Comparison of ENCODE assay signal across 17 cellular contexts in genomic region chr13:40648841-40649240, GRCh38. TPM values are rescaled to one million over a fixed set of nuclear protein-coding genes. Genes with fewer than 3 reads are reported as not detected.
A peak's percentile ranks its signal among the peaks of the same experiment; 100 is the strongest.
DNase-seq lines count a peak whose midpoint lies in the region; ATAC-seq and TF ChIP-seq lines count a peak whose summit lies in the region.
"Had no signal": no experiment of that assay in that cellular context is flagged by ENCODE, and none has a peak within 500 bp of the region (broad histone marks: within the 10 kb centered on the region; RNA-seq: fewer than 3 reads in every experiment).

No MANE protein-coding gene starts in this region.

- no peak overlapping the region for H3K9ac ChIP-seq in trophoblast cell (ENCODE audit: low read length)
- H3K9ac ChIP-seq: KMS-11 had no signal

- peaks cover 21% of the 10 kb centered on the region for H3K36me3 Mint-ChIP-seq in CD8-positive, alpha-beta T cell
- H3K36me3 Mint-ChIP-seq in chondrocyte (ENCODE audit: low read depth) (no peaks in the 10 kb centered on the region), CD14-positive monocyte (peaks cover 2 to 8% of the 10 kb centered on the region in 2 donors)
- peaks cover 19% of the 10 kb centered on the region for H3K36me3 Mint-ChIP-seq in activated T-helper 1 cell treated with anti-CD3 and anti-CD28 coated beads, Interleukin-12 subunit alpha, Interleukin-12 subunit beta, Interleukin-2, Interleukin-4 antibody, amounts not matched to agents 30 ng/mL and 10 ng/mL and 1 ng/mL, durations not matched to agents 14 hours and 24 hours and 36 hours (ENCODE audit: low read depth)

- intact Hi-C loops in CD8-positive, alpha-beta T cell (cut with DNase I, micrococcal nuclease) = loop anchor here in 1 of 2 experiments (2.0 to 5.0 kb wide), 3 partner anchors 14 to 37 kb away; no protein-coding TSS in a partner anchor
- intact Hi-C loops in CD14-positive monocyte (cut with micrococcal nuclease) = no loop called here
- intact Hi-C loops in activated T-helper 1 cell treated with anti-CD3 and anti-CD28 coated beads, Interleukin-12 subunit alpha, Interleukin-12 subunit beta, Interleukin-2, Interleukin-4 antibody, amounts not matched to agents 30 ng/mL and 10 ng/mL and 1 ng/mL, durations not matched to agents 14 hours and 24 hours and 36 hours (cut with micrococcal nuclease) = no loop called here

- no peak overlapping the region for H2AK5ac ChIP-seq in trophoblast cell (ENCODE audit: low read length)

- peak overlapping the region; percentile 53 for H3K4me3 Mint-ChIP-seq in CD8-positive, alpha-beta T cell
- H3K4me3 Mint-ChIP-seq in chondrocyte (ENCODE audit: unreplicated experiment) (no peak overlapping the region), CD14-positive monocyte (no peak overlapping the region)
- no peak overlapping the region for H3K4me3 Mint-ChIP-seq in activated T-helper 1 cell treated with anti-CD3 and anti-CD28 coated beads, Interleukin-12 subunit alpha, Interleukin-12 subunit beta, Interleukin-2, Interleukin-4 antibody, amounts not matched to agents 30 ng/mL and 10 ng/mL and 1 ng/mL, durations not matched to agents 14 hours and 24 hours and 36 hours

- H3K9me3 ChIP-seq in CD8-positive, alpha-beta T cell (ENCODE audit: low read length) = no peaks in the 10 kb centered on the region
- no peaks in the 10 kb centered on the region for H3K9me3 ChIP-seq in HAP-1
- H3K9me3 ChIP-seq in trophoblast cell (ENCODE audit: insufficient read depth, low read depth, low read length) = no peaks in the 10 kb centered on the region
- no peaks in the 10 kb centered on the region for H3K9me3 ChIP-seq in WERI-Rb-1 (ENCODE audit: severe bottlenecking)
- H3K9me3 ChIP-seq: vagina had no signal

- H3K4me3 ChIP-seq in CD8-positive, alpha-beta T cell (ENCODE audit: low read depth, low read length) = no peak overlapping the region
- H3K4me3 ChIP-seq in HAP-1 = no peak overlapping the region
- no peak overlapping the region for H3K4me3 ChIP-seq in trophoblast cell (ENCODE audit: low read depth, low read length)
- no peak overlapping the region for H3K4me3 ChIP-seq in WERI-Rb-1 (ENCODE audit: low read depth, low read length)
- H3K4me3 ChIP-seq: vagina had no signal

- ATAC-seq in CD8-positive, alpha-beta T cell = no peak

- WGBS in trophoblast cell (ENCODE audit: extremely low coverage, insufficient coverage, insufficient read length) = no CpG with 5 or more reads among the region's 3 CpGs

- CTCF ChIA-PET in CD8-positive, alpha-beta T cell (lab: Charles Lee) = no interaction called here

- no peak overlapping the region for H4K91ac ChIP-seq in trophoblast cell (ENCODE audit: low read depth, low read length)

- H3K36me3 ChIP-seq in CD8-positive, alpha-beta T cell (ENCODE audit: insufficient read depth, low read length) = no peaks in the 10 kb centered on the region
- H3K36me3 ChIP-seq in HAP-1 (replicated peaks) = no peaks in the 10 kb centered on the region
- no peaks in the 10 kb centered on the region for H3K36me3 ChIP-seq in trophoblast cell (ENCODE audit: control insufficient read depth in 1 of 2, insufficient read depth in 2 of 2, low read length in 2 of 2)
- H3K36me3 ChIP-seq in WERI-Rb-1 = no peaks in the 10 kb centered on the region
- H3K36me3 ChIP-seq: vagina had no signal

- H3K27me3 Mint-ChIP-seq in CD8-positive, alpha-beta T cell (ENCODE audit: low read depth) = no peaks in the 10 kb centered on the region
- no peaks in the 10 kb centered on the region for H3K27me3 Mint-ChIP-seq in chondrocyte (ENCODE audit: low read depth)
- peaks cover 1 to 4% (median 2%) of the 10 kb centered on the region in 3 donors for H3K27me3 Mint-ChIP-seq in CD14-positive monocyte (ENCODE audit: low read depth in 3 of 3)
- H3K27me3 Mint-ChIP-seq in activated T-helper 1 cell treated with anti-CD3 and anti-CD28 coated beads, Interleukin-12 subunit alpha, Interleukin-12 subunit beta, Interleukin-2, Interleukin-4 antibody, amounts not matched to agents 30 ng/mL and 10 ng/mL and 1 ng/mL, durations not matched to agents 14 hours and 24 hours and 36 hours (ENCODE audit: insufficient read depth) = no peaks in the 10 kb centered on the region

- H3K79me2 ChIP-seq in trophoblast cell (ENCODE audit: control insufficient read depth, insufficient read depth, low read length, poor library complexity) = peaks cover 19% of the 10 kb centered on the region

- peaks cover 93% of the 10 kb centered on the region for H3K4me1 ChIP-seq in CD8-positive, alpha-beta T cell (ENCODE audit: insufficient read depth, low read length)
- peaks cover 53% of the 10 kb centered on the region for H3K4me1 ChIP-seq in HAP-1
- H3K4me1 ChIP-seq in trophoblast cell (ENCODE audit: control insufficient read depth in 1 of 2, insufficient read depth in 2 of 2, low read length in 2 of 2) = peaks cover 23 to 32% of the 10 kb centered on the region in 2 experiments

- no peak overlapping the region for H3K18ac ChIP-seq in trophoblast cell (ENCODE audit: low read length)

- H4K12ac ChIP-seq in trophoblast cell (ENCODE audit: low read depth, low read length) = no peak overlapping the region

- in situ Hi-C loops in HAP-1 (cut with MboI; ENCODE audit: low sequenced_read_pairs) = no loop called here

- no peak overlapping the region for H2BK5ac ChIP-seq in trophoblast cell (ENCODE audit: low read depth, low read length, poor library complexity)

- peak overlapping the region; percentile 98 for H3K23ac ChIP-seq in trophoblast cell (ENCODE audit: low read length)

- H3K4ac ChIP-seq in trophoblast cell (ENCODE audit: low read depth, low read length) = peak overlapping the region; percentile 5

- no peak overlapping the region for H3K27ac ChIP-seq in CD8-positive, alpha-beta T cell (ENCODE audit: low read depth, low read length)
- H3K27ac ChIP-seq in trophoblast cell (ENCODE audit: low read depth, low read length) (peak overlapping the region; percentile 48), WERI-Rb-1 (no peak overlapping the region)
- H3K27ac ChIP-seq: KMS-11, vagina had no signal

- H2AFZ ChIP-seq in trophoblast cell (ENCODE audit: insufficient read depth, low read length, poor library complexity) = no peak overlapping the region

- H3K4me2 ChIP-seq in trophoblast cell (ENCODE audit: low read length) = no peak overlapping the region
- H3K4me2 ChIP-seq: KMS-11 had no signal

- no peak for DNase-seq in CD8-positive, alpha-beta T cell
- DNase-seq in HAP-1 (ENCODE audit: low spot score in 2 of 2) = peak; percentile 24 to 36
- DNase-seq in chondrocyte (ENCODE audit: low spot score) = no peak
- no peak for DNase-seq in trophoblast cell
- DNase-seq in CD14-positive monocyte (ENCODE audit: low spot score) = no peak
- no peak for DNase-seq in WERI-Rb-1
- DNase-seq in activated T-helper 1 cell treated with anti-CD3 and anti-CD28 coated beads, Interleukin-12 subunit alpha, Interleukin-12 subunit beta, Interleukin-2, Interleukin-4 antibody, amounts not matched to agents 30 ng/mL and 10 ng/mL and 1 ng/mL, durations not matched to agents 14 hours and 24 hours and 36 hours (ENCODE audit: low spot score) = no peak
- DNase-seq: activated CD4-positive, alpha-beta T cell treated with anti-CD3 and anti-CD28 coated beads, Interleukin-2, amount 50 U/mL, for 1 hour; activated naive CD4-positive, alpha-beta T cell treated with Interleukin-2 at 50 U/mL for 16 hours; caudate nucleus; kidney; NCI-H1436 treated with DMSO at 0.1 percent for 48 hours; NCI-H524 treated with DMSO at 0.1 percent for 48 hours; stimulated activated CD4-positive, alpha-beta T cell treated with anti-CD3 and anti-CD28 coated beads, Interleukin-2, amount 100 ng/mL, for 24 hours; T-helper 2 cell had no signal

- H3K9me3 Mint-ChIP-seq in CD8-positive, alpha-beta T cell = no peaks in the 10 kb centered on the region
- no peaks in the 10 kb centered on the region for H3K9me3 Mint-ChIP-seq in chondrocyte (ENCODE audit: low read depth)
- no peaks in the 10 kb centered on the region for H3K9me3 Mint-ChIP-seq in CD14-positive monocyte
- no peaks in the 10 kb centered on the region for H3K9me3 Mint-ChIP-seq in activated T-helper 1 cell treated with anti-CD3 and anti-CD28 coated beads, Interleukin-12 subunit alpha, Interleukin-12 subunit beta, Interleukin-2, Interleukin-4 antibody, amounts not matched to agents 30 ng/mL and 10 ng/mL and 1 ng/mL, durations not matched to agents 14 hours and 24 hours and 36 hours

- TF ChIP-seq CTCF in CD8-positive, alpha-beta T cell (IDR thresholded peaks at IDR 0.05) = no peak
- TF ChIP-seq CTCF in chondrocyte (IDR thresholded peaks at IDR 0.05) (no peak), CD14-positive monocyte (IDR thresholded peaks at IDR 0.05) (no peak), WERI-Rb-1 (IDR thresholded peaks at IDR 0.05; ENCODE audit: low read depth, low read length) (no peak)

- H2BK12ac ChIP-seq in trophoblast cell (ENCODE audit: low read length) = no peak overlapping the region

- H2BK120ac ChIP-seq in trophoblast cell (ENCODE audit: insufficient read depth, low read length, poor library complexity) = no peak overlapping the region

- H3K27me3 ChIP-seq in CD8-positive, alpha-beta T cell (ENCODE audit: insufficient read depth, low read length) = no peaks in the 10 kb centered on the region
- H3K27me3 ChIP-seq in HAP-1 (ENCODE audit: low read depth) (no peaks in the 10 kb centered on the region), trophoblast cell (ENCODE audit: insufficient read depth, low read length) (no peaks in the 10 kb centered on the region), WERI-Rb-1 (ENCODE audit: insufficient read depth, low read depth, severe bottlenecking) (no peaks in the 10 kb centered on the region)
- H3K27me3 ChIP-seq: vagina had no signal

- H3K14ac ChIP-seq in trophoblast cell (ENCODE audit: low read length) = no peak overlapping the region

- H3K4me1 Mint-ChIP-seq in CD8-positive, alpha-beta T cell (ENCODE audit: low read depth) = peaks cover 94% of the 10 kb centered on the region
- peaks cover 58% of the 10 kb centered on the region for H3K4me1 Mint-ChIP-seq in chondrocyte (ENCODE audit: low read depth)
- peaks cover 51% of the 10 kb centered on the region for H3K4me1 Mint-ChIP-seq in CD14-positive monocyte
- peaks cover 95% of the 10 kb centered on the region for H3K4me1 Mint-ChIP-seq in activated T-helper 1 cell treated with anti-CD3 and anti-CD28 coated beads, Interleukin-12 subunit alpha, Interleukin-12 subunit beta, Interleukin-2, Interleukin-4 antibody, amounts not matched to agents 30 ng/mL and 10 ng/mL and 1 ng/mL, durations not matched to agents 14 hours and 24 hours and 36 hours (ENCODE audit: low read depth)

- POLR2A ChIA-PET in CD8-positive, alpha-beta T cell (lab: Charles Lee) = no interaction called here

- peaks cover 15% of the 10 kb centered on the region for H3K79me1 ChIP-seq in trophoblast cell (ENCODE audit: low read length)

- H4K8ac ChIP-seq in trophoblast cell (ENCODE audit: low read depth, low read length) = no peak overlapping the region

- H3K27ac Mint-ChIP-seq in CD8-positive, alpha-beta T cell = peak overlapping the region; percentile 70
- H3K27ac Mint-ChIP-seq in chondrocyte (ENCODE audit: unreplicated experiment) (peak overlapping the region; percentile 43), CD14-positive monocyte (no peak overlapping the region)
- no peak overlapping the region for H3K27ac Mint-ChIP-seq in activated T-helper 1 cell treated with anti-CD3 and anti-CD28 coated beads, Interleukin-12 subunit alpha, Interleukin-12 subunit beta, Interleukin-2, Interleukin-4 antibody, amounts not matched to agents 30 ng/mL and 10 ng/mL and 1 ng/mL, durations not matched to agents 14 hours and 24 hours and 36 hours

RNA-seq across cellular contexts. Expression of gene FOXO1, which starts 17.6 kb away (rescaled TPM):
- 10 to 100 TPM; 97.2 to 97.3 TPM for total RNA-seq in CD8-positive, alpha-beta T cell
- total RNA-seq in chondrocyte = 8.9 to 17.7 TPM (median 9.7 TPM) in 3 replicates
- 22.6 and 23.1 TPM in 2 replicates for polyA plus RNA-seq in trophoblast cell (2013)
- 10 to 100 TPM in 1 of 2 donors, 1 to 10 TPM in 1; 3.1 to 11.3 TPM for polyA plus RNA-seq in CD14-positive monocyte
- total RNA-seq in activated T-helper 1 cell treated with anti-CD3 and anti-CD28 coated beads, Interleukin-12 subunit alpha, Interleukin-12 subunit beta, Interleukin-2, Interleukin-4 antibody, amounts not matched to agents 30 ng/mL and 10 ng/mL and 1 ng/mL, durations not matched to agents 14 hours and 24 hours and 36 hours = 41.9 and 43.1 TPM in 2 replicates

Comparison
In these comparisons a context has a peak if more than half of its experiments do, and no peak if none do; other contexts are left out.
1. DNase-seq: peak in HAP-1 (2 of 2); none in CD8-positive, alpha-beta T cell (0 of 7), chondrocyte (single experiment), trophoblast cell (0 of 2), CD14-positive monocyte (single experiment), WERI-Rb-1 (single experiment) and activated T-helper 1 cell treated with anti-CD3 and anti-CD28 coated beads, Interleukin-12 subunit alpha, Interleukin-12 subunit beta, Interleukin-2, Interleukin-4 antibody, amounts not matched to agents 30 ng/mL and 10 ng/mL and 1 ng/mL, durations not matched to agents 14 hours and 24 hours and 36 hours (single experiment).
2. H3K27ac Mint-ChIP-seq: peak in CD8-positive, alpha-beta T cell (single experiment) and chondrocyte (single experiment); none in CD14-positive monocyte (0 of 7) and activated T-helper 1 cell treated with anti-CD3 and anti-CD28 coated beads, Interleukin-12 subunit alpha, Interleukin-12 subunit beta, Interleukin-2, Interleukin-4 antibody, amounts not matched to agents 30 ng/mL and 10 ng/mL and 1 ng/mL, durations not matched to agents 14 hours and 24 hours and 36 hours (single experiment).